4 cellular contexts compared by ENCODE assay signal in the genomic region with DNA sequence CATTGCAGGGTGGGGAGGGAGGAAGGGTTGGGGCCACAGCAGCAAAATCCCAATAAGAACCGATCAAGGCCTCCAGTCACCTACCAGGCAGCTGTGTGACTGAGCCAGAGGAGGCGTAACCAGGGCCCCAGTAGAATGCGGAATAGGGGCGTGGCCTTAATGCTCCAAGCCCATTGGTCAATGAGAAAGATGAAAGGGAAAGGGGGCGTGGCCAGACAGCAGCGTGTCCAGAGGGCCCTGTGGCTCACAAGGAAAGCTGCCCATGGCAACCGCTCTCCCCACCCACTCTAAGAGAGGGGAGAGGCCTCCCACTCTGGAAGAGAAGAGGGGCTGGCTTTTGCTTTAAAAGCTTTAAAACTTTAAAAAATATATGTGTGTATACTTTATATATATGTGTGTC. TPM values are rescaled to one million over a fixed set of nuclear protein-coding genes. Genes with fewer than 3 reads are reported as not detected.
"Had no signal": no experiment of that assay in that cellular context is flagged by ENCODE, and none has a peak within 500 bp of the region (broad histone marks: within the 10 kb centered on the region; RNA-seq: fewer than 3 reads in every experiment).

A gene with protein sequence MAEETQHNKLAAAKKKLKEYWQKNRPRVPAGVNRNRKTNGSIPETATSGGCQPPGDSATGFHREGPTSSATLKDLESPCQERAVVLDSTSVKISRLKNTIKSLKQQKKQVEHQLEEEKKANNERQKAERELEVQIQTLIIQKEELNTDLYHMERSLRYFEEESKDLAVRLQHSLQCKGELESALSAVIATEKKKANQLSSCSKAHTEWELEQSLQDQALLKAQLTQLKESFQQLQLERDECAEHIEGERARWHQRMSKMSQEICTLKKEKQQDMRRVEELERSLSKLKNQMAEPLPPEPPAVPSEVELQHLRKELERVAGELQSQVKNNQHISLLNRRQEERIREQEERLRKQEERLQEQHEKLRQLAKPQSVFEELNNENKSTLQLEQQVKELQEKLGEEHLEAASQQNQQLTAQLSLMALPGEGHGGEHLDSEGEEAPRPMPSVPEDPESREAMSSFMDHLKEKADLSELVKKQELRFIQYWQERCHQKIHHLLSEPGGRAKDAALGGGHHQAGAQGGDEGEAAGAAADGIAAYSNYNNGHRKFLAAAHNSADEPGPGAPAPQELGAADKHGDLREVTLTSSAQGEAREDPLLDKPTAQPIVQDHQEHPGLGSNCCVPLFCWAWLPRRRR (minus strand): TSS at position 101 of the 400 bp plus-strand sequence. CDS start 98 bp downstream, at position 3.

RNA-seq across cellular contexts. Expression of the gene that starts here (rescaled TPM):
- total RNA-seq: RPMI7951, SJCRH30, SJSA1, SK-MEL-5 had no signal
